In genomic region chr5:43041669-43042175, GRCh38 we compare ENCODE assay signal across 8 cellular contexts. TPM values are rescaled to one million over a fixed set of nuclear protein-coding genes. Genes with fewer than 3 reads are reported as not detected.
DNase-seq lines count a peak whose midpoint lies in the region; ATAC-seq and TF ChIP-seq lines count a peak whose summit lies in the region.

No MANE protein-coding gene starts in this region.

- no peaks in the 10 kb centered on the region; the same call in 1 of the 2 replicates for H3K36me3 ChIP-seq in GM23338 (ENCODE audit: insufficient read depth)
- no peaks in the 10 kb centered on the region for H3K36me3 ChIP-seq in SK-N-SH (replicated peaks in 1 of 2; ENCODE audit: control insufficient read depth in 1 of 2, insufficient read depth in 2 of 2, low read length in 1 of 2)
- no peaks in the 10 kb centered on the region for H3K36me3 ChIP-seq in kidney epithelial cell (ENCODE audit: control insufficient read depth, insufficient read depth, low read length)

- ATAC-seq in GM23338 = peak; percentile 35

- H3K9me2 ChIP-seq in GM23338 (ENCODE audit: insufficient read depth) (no peaks in the 10 kb centered on the region), SK-N-SH (no peaks in the 10 kb centered on the region)

- CTCF ChIA-PET in SK-N-SH (lab: Yijun Ruan, JAX) = interaction anchor here (0.8 to 6.1 kb wide), 22 partner anchors 9 to 348 kb away, joined by 3 to 41 read pairs (median 5); no protein-coding TSS in a partner anchor

- H3K27me3 ChIP-seq in GM23338 (ENCODE audit: insufficient read depth) = peaks cover 96% of the 10 kb centered on the region
- H3K27me3 ChIP-seq in SK-N-SH (ENCODE audit: insufficient read depth) = no peaks in the 10 kb centered on the region
- H3K27me3 ChIP-seq in kidney epithelial cell (ENCODE audit: control insufficient read depth, insufficient read depth, low read length) = no peaks in the 10 kb centered on the region

- H3K27ac ChIP-seq in GM23338 (ENCODE audit: low read depth) (no peak overlapping the region), SK-N-SH (ENCODE audit: low read depth in 2 of 2, low read length in 1 of 2) (peak overlapping the region; percentile 77 to 93; a peak in 3 of 4 replicates)

- H2AFZ ChIP-seq in GM23338 (peak overlapping the region; percentile 57), SK-N-SH (ENCODE audit: low read depth) (peak overlapping the region; percentile 84)

- peaks cover 92% of the 10 kb centered on the region for H3K27me3 Mint-ChIP-seq in GM23338 (ENCODE audit: insufficient read depth, low read depth, poor library complexity)

- TF ChIP-seq CTCF in GM23338 (conservative IDR thresholded peaks at IDR 0.05; ENCODE audit: low read depth in 2 of 2) (no peak), SK-N-SH (IDR thresholded peaks at IDR 0.05) (no peak), cardiac fibroblast (IDR thresholded peaks at IDR 0.05; ENCODE audit: low read depth, low read length) (no peak), kidney epithelial cell (IDR thresholded peaks at IDR 0.05; ENCODE audit: insufficient read depth, low read length, poor library complexity, severe bottlenecking) (no peak)

- DNase-seq in GM04504 (ENCODE audit: low read depth) (peak; percentile 62), GM23338 (ENCODE audit: low spot score) (peak; percentile 57), Kasumi-1 (lab: John Stamatoyannopoulos, UW) (peak; percentile 71 to 72), SK-N-SH (no peak), cardiac fibroblast (ENCODE audit: low read depth in 2 of 2) (peak; percentile 86 to 92), kidney epithelial cell (ENCODE audit: low read depth) (no peak), 8988T (no peak)
- peak; percentile 52 for DNase-seq in stimulated activated CD4-positive, alpha-beta T cell treated with anti-CD3 and anti-CD28 coated beads, Interleukin-2, amount 100 ng/mL, for 4 hours (ENCODE audit: low read depth)

- no peaks in the 10 kb centered on the region for H3K79me2 ChIP-seq in GM23338 (replicated peaks; ENCODE audit: insufficient read depth)
- H3K79me2 ChIP-seq in SK-N-SH (ENCODE audit: insufficient read depth) = peaks cover 37% of the 10 kb centered on the region

- H3K4me1 Mint-ChIP-seq in GM23338 = peaks cover 53% of the 10 kb centered on the region

- peak overlapping the region; percentile 82 for H3K9ac ChIP-seq in SK-N-SH

- no peaks in the 10 kb centered on the region for H3K9me3 ChIP-seq in SK-N-SH

- H3K4me1 ChIP-seq in GM23338 (ENCODE audit: insufficient read depth) = peaks cover 45% of the 10 kb centered on the region
- H3K4me1 ChIP-seq in SK-N-SH (ENCODE audit: control insufficient read depth in 1 of 2, insufficient read depth in 2 of 2, low read depth in 1 of 2, low read length in 1 of 2) = peaks cover 0 to 24% of the 10 kb centered on the region in 2 experiments; a peak in 1 of 4 replicates

- POLR2A ChIA-PET in SK-N-SH (lab: Yijun Ruan, JAX) = no interaction called here

- WGBS in SK-N-SH (ENCODE audit: low lambda C conversion rate) = 1% methylated on average over 12 of the region's 33 CpGs

- H4K20me1 ChIP-seq in GM23338 (replicated peaks; ENCODE audit: insufficient read depth) = peaks cover 40% of the 10 kb centered on the region
- H4K20me1 ChIP-seq in SK-N-SH (ENCODE audit: insufficient read depth) = no peaks in the 10 kb centered on the region

- H3K4me2 ChIP-seq in GM23338 (peak overlapping the region; percentile 85), SK-N-SH (peak overlapping the region; percentile 99)

- peaks cover 5% of the 10 kb centered on the region; the same call in 2 of the 3 replicates for H3K9me3 Mint-ChIP-seq in GM23338

- H3K4me3 Mint-ChIP-seq in GM23338 = peak overlapping the region; percentile 64

- no peak overlapping the region for H3K27ac Mint-ChIP-seq in GM23338

- H3K36me3 Mint-ChIP-seq in GM23338 (ENCODE audit: low read depth) = no peaks in the 10 kb centered on the region

- TF ChIP-seq EP300 in SK-N-SH (IDR thresholded peaks at IDR 0.05; ENCODE audit: borderline replicate concordance in 1 of 2, low read depth in 1 of 2, low read length in 1 of 2) = no peak

- TF ChIP-seq RAD21 in SK-N-SH (IDR thresholded peaks at IDR 0.05; ENCODE audit: low read length) = no peak

- peaks cover 50% of the 10 kb centered on the region for H3F3A ChIP-seq in GM23338 (replicated peaks; ENCODE audit: low read depth)
- H3F3A ChIP-seq in SK-N-SH (replicated peaks; ENCODE audit: insufficient read depth) = peaks cover 49% of the 10 kb centered on the region

- H3K4me3 ChIP-seq in GM23338 = peak overlapping the region; percentile 62
- peak overlapping the region; percentile 58 to 72 for H3K4me3 ChIP-seq in SK-N-SH (ENCODE audit: low read depth in 2 of 2, low read length in 1 of 2)
- H3K4me3 ChIP-seq in cardiac fibroblast (replicated peaks in 1 of 2; ENCODE audit: low read depth in 2 of 2, low read length in 2 of 2) = peak overlapping the region; percentile 56 to 59
- peak overlapping the region; percentile 54 for H3K4me3 ChIP-seq in kidney epithelial cell (ENCODE audit: low read depth, low read length)

TF ChIP-seq in GM23338, 12 proteins besides CTCF, POLR2A, EP300 and RAD21 (continues in another document):
- peak; percentile 98 for TF ChIP-seq EZH2 (IDR thresholded peaks at IDR 0.05; ENCODE audit: low read depth, unreplicated experiment)
- no peak for TF ChIP-seq EZH2phosphoT487 (IDR thresholded peaks at IDR 0.05; ENCODE audit: unreplicated experiment)
- no peak for TF ChIP-seq REST (IDR thresholded peaks at IDR 0.05; ENCODE audit: unreplicated experiment)
- no peak for TF ChIP-seq NANOG (IDR thresholded peaks at IDR 0.05; ENCODE audit: borderline replicate concordance)

TF ChIP-seq in SK-N-SH, 30 proteins besides CTCF, POLR2A, EP300 and RAD21:
- no peak for TF ChIP-seq POLR2AphosphoS5 (IDR thresholded peaks at IDR 0.05; ENCODE audit: low read depth, low read length)
- no peak for TF ChIP-seq PBX3 (IDR thresholded peaks at IDR 0.05)
- no peak for TF ChIP-seq NRF1 (IDR thresholded peaks at IDR 0.05; ENCODE audit: low read depth, low read length)
- peak; percentile 42; the same call in 1 of the 2 replicates for TF ChIP-seq GABPA (IDR thresholded peaks at IDR 0.05; ENCODE audit: low read depth)
- TF ChIP-seq, protein P1, sequence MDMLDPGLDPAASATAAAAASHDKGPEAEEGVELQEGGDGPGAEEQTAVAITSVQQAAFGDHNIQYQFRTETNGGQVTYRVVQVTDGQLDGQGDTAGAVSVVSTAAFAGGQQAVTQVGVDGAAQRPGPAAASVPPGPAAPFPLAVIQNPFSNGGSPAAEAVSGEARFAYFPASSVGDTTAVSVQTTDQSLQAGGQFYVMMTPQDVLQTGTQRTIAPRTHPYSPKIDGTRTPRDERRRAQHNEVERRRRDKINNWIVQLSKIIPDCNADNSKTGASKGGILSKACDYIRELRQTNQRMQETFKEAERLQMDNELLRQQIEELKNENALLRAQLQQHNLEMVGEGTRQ (IDR thresholded peaks at IDR 0.05; ENCODE audit: borderline replicate concordance, low read depth, low read length) = no peak
- TF ChIP-seq TAF1 (IDR thresholded peaks at IDR 0.05; ENCODE audit: borderline replicate concordance, low read depth, low read length) = no peak
- TF ChIP-seq NFIC (IDR thresholded peaks at IDR 0.05; ENCODE audit: borderline replicate concordance) = no peak
- TF ChIP-seq CHD2 (IDR thresholded peaks at IDR 0.05; ENCODE audit: low read length, partially characterized antibody) = peak; percentile 3
- peak; percentile 20; the same call in 1 of the 2 replicates for TF ChIP-seq MAX (IDR thresholded peaks at IDR 0.05; ENCODE audit: low read depth)
- TF ChIP-seq YY1 (IDR thresholded peaks at IDR 0.05; ENCODE audit: low read depth) = no peak
TF ChIP-seq in SK-N-SH: peak in this region for 3.

RNA-seq across cellular contexts. Expression of gene ANXA2R, which starts 1.6 kb away (rescaled TPM):
- 0.21 TPM in 1 of 2 replicates, not detected in the other for total RNA-seq in GM23338 (2014; rRNA removed; shearing (Covaris generic))
- polyA plus RNA-seq in GM23338 (2016; fragmentation: Nextera tagmentation; extraction: Ambion mirVana) (not detected in 2 replicates), SK-N-SH (2012; rRNA removed) (1.7 and 1.9 TPM in 2 replicates)
- 0.88 and 1.4 TPM in 2 replicates for polyA plus RNA-seq in SK-N-SH (2012; cell fraction: cytosol; rRNA removed)
- polyA plus RNA-seq in SK-N-SH (2012; cell fraction: nucleus; rRNA removed) = 3.7 and 5.4 TPM in 2 replicates
- total RNA-seq in kidney epithelial cell = 0.34 and 0.79 TPM in 2 replicates

Comparison
In these comparisons a context has a peak if more than half of its experiments do, and no peak if none do; other contexts are left out.
1. DNase-seq: peak in GM04504 (single experiment), GM23338 (single experiment), Kasumi-1 (2 of 2), cardiac fibroblast (2 of 2) and stimulated activated CD4-positive, alpha-beta T cell treated with anti-CD3 and anti-CD28 coated beads, Interleukin-2, amount 100 ng/mL, for 4 hours (single experiment); none in SK-N-SH (single experiment), kidney epithelial cell (single experiment) and 8988T (single experiment).
2. Peak in every context shown above with its lines, with median percentiles within 50 percentile points of each other: H3K4me3 ChIP-seq.